ENCODE assay signal across 7 cellular contexts in genomic region chr3:157447026-157447694, GRCh38. TPM values are rescaled to one million over a fixed set of nuclear protein-coding genes. Genes with fewer than 3 reads are reported as not detected.
DNase-seq lines count a peak whose midpoint lies in the region; ATAC-seq and TF ChIP-seq lines count a peak whose summit lies in the region.

No MANE protein-coding gene starts in this region.

- no peak overlapping the region for H3K9ac ChIP-seq in endodermal cell (ENCODE audit: extremely low read depth, low read length, poor library complexity, severe bottlenecking)

- TF ChIP-seq CTCF in GM12874 (IDR thresholded peaks at IDR 0.05; ENCODE audit: insufficient read depth, low read depth, low read length) (peak; percentile 35; the same call in 1 of the 2 replicates), endodermal cell (conservative IDR thresholded peaks at IDR 0.05) (peak; percentile 62)

- 96 to 100% methylated on average over 1 to 2 of the region's 3 CpGs for WGBS in endodermal cell (ENCODE audit: insufficient coverage in 1 of 2, insufficient read length in 1 of 2), 2 experiments

- ATAC-seq in T-cell (replicated peaks in 1 of 4), result no peak
- no peak for ATAC-seq in GM19035 (IDR thresholded peaks at IDR 0.05; ENCODE audit: unreplicated experiment)

- no peaks in the 10 kb centered on the region for H3K36me3 Mint-ChIP-seq in endodermal cell (ENCODE audit: low read depth)
- no peaks in the 10 kb centered on the region for H3K36me3 Mint-ChIP-seq in T-cell

- H3K27me3 Mint-ChIP-seq in endodermal cell (ENCODE audit: insufficient read depth) (no peaks in the 10 kb centered on the region), T-cell (no peaks in the 10 kb centered on the region)

- DNase-seq in NOMO-1 treated with dmso at 0.1 percent for 144 hours (lab: John Stamatoyannopoulos, UW; ENCODE audit: unreplicated experiment) (peak; percentile 8), endodermal cell (no peak), smooth muscle cell of the brain vasculature (ENCODE audit: low read depth, low spot score) (peak; percentile 32), NCI-H510A treated with DMSO at 0.1 percent for 48 hours (lab: John Stamatoyannopoulos, UW) (no peak), T-cell (no peak)

- H3K9me3 ChIP-seq in endodermal cell (ENCODE audit: control insufficient read depth, low read length), result no peaks in the 10 kb centered on the region

- no peaks in the 10 kb centered on the region for H3K27me3 ChIP-seq in endodermal cell (ENCODE audit: control insufficient read depth, insufficient read depth, low read length, poor library complexity, severe bottlenecking)

- H3K4me1 Mint-ChIP-seq in endodermal cell, result no peaks in the 10 kb centered on the region
- no peaks in the 10 kb centered on the region for H3K4me1 Mint-ChIP-seq in T-cell

- no peak overlapping the region for H3K4me3 ChIP-seq in endodermal cell (ENCODE audit: low read length)

- H3K36me3 ChIP-seq in endodermal cell (ENCODE audit: control insufficient read depth, insufficient read depth, low read length), result no peaks in the 10 kb centered on the region

- no peak overlapping the region for H3K4me3 Mint-ChIP-seq in endodermal cell
- no peak overlapping the region for H3K4me3 Mint-ChIP-seq in T-cell

- no peak overlapping the region for H3K27ac ChIP-seq in endodermal cell (ENCODE audit: low read depth, low read length)

- H3K27ac Mint-ChIP-seq in endodermal cell, result no peak overlapping the region
- no peak overlapping the region for H3K27ac Mint-ChIP-seq in T-cell

- POLR2A ChIA-PET in T-cell (lab: Charles Lee), result no interaction called here

- CTCF ChIA-PET in T-cell (lab: Charles Lee), result interaction anchor here (0.7 kb wide), 3 partner anchors 46 to 969 kb away, joined by 3 to 6 read pairs (median 3); no protein-coding TSS in a partner anchor

- H3K9me3 Mint-ChIP-seq in endodermal cell (peaks cover 4% of the 10 kb centered on the region), T-cell (no peaks in the 10 kb centered on the region)

- H3K4me1 ChIP-seq in endodermal cell (ENCODE audit: control insufficient read depth, insufficient read depth, low read length), result no peaks in the 10 kb centered on the region

RNA-seq across cellular contexts. Expression of gene PTX3, which starts 10.5 kb away (rescaled TPM):
- total RNA-seq in endodermal cell (under 1 TPM; 0.13 to 0.51 TPM), T-cell (under 1 TPM in 3 of 5 donors, not detected in 2; 0.18 to 0.25 (median 0.20) TPM)
- polyA plus RNA-seq in endodermal cell (2013, experiment 1 of 2), result 41.3 TPM
- polyA plus RNA-seq in endodermal cell (2013, experiment 2 of 2), result 33.1 TPM

RNA-seq across cellular contexts. Expression of gene VEPH1, which starts 56.1 kb away (rescaled TPM):
- total RNA-seq in endodermal cell (10 to 100 TPM; 11.8 to 17.1 TPM), T-cell (under 1 TPM in 3 of 5 donors, not detected in 2; 0.33 to 0.67 (median 0.35) TPM)
- 13.3 TPM for polyA plus RNA-seq in endodermal cell (2013, experiment 1 of 2)
- polyA plus RNA-seq in endodermal cell (2013, experiment 2 of 2), result 12.0 TPM

Comparison
In these comparisons a context has a peak if more than half of its experiments do, and no peak if none do; other contexts are left out.
1. DNase-seq: peak in NOMO-1 treated with dmso at 0.1 percent for 144 hours (single experiment) and smooth muscle cell of the brain vasculature (single experiment); none in endodermal cell (single experiment), NCI-H510A treated with DMSO at 0.1 percent for 48 hours (single experiment) and T-cell (0 of 34).
2. RNA of gene VEPH1, which starts 56.1 kb away (total RNA-seq): 11.8 to 17.1 TPM in endodermal cell; 0.33 to 0.67 TPM in T-cell; every median in the first group is over 4 times any median in the second.